In the genomic region with DNA sequence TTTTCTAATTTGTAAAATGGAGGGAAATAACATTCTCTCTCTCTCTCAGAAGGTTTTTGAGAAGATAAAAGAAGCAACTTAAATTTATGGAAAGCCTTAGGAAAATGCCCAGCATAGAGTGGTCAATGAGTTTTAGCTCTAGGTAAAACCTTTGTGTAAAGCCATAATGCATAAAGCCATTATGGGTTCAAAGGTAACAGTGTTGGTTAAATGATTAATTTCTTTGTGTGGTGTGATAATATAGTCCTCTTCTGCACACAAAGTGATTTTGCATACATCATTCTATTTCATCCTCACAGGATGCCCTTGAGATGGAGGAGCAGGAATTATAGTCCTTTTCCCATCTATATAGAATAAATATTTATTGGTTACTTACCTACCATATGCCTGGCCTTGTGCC, we compare ENCODE assay signal across 20 cellular contexts.
"Had no signal": no experiment of that assay in that cellular context is flagged by ENCODE, and none has a peak within 500 bp of the region (broad histone marks: within the 10 kb centered on the region; RNA-seq: fewer than 3 reads in every experiment).

No MANE protein-coding gene starts in this region.

- H3K9me3 ChIP-seq: SJSA1 had no signal

- FAIRE-seq: RCC 7860 had no signal

- H3K4me1 ChIP-seq: SJSA1 had no signal

- H3K36me3 ChIP-seq: SJSA1 had no signal

- H3K27ac ChIP-seq: SJSA1, SK-N-MC had no signal

- H3K27me3 ChIP-seq: SJSA1 had no signal

- H3K4me3 ChIP-seq: SJSA1, SK-N-MC had no signal

- DNase-seq: KBM-7, NCI-H1092, NCI-H1105 treated with DMSO at 0.1 percent for 48 hours, NCI-H1417 treated with DMSO at 0.1 percent for 48 hours, NCI-H146, NCI-H1694 treated with DMSO at 0.1 percent for 48 hours, NCI-H2029, NCI-H2081 treated with DMSO at 0.1 percent for 48 hours, NCI-H2171, NCI-H226, NCI-H446, NCI-H510A, NCI-H524 treated with DMSO at 0.1 percent for 48 hours, NCI-H774, Right ventricle myocardium superior, RPMI8226, SIG-M5 had no signal
